In the genomic region with DNA sequence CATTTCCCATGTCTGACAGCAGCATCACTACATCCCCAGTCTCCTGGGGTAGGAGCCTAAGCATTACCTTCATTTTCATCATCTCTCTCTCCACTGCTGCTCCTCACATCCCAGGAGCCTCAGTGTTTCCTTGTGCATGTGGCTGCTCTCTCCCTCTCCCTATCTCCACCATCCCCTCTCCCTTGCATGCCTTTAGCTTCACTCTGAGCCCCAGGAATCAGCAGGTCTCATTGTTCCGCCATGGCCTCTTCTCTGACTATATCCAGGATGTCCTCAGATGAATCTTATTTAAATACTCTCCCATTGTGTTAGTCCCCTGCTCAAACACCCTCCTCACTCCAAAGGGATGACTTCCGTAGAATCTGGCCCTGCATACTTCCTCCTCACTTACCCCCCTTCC, we compare ENCODE assay signal across 2 cellular contexts.
TF ChIP-seq lines count a peak whose summit lies in the region.

No MANE protein-coding gene starts in this region.

TF ChIP-seq in IMR-90, 13 proteins besides CTCF, POLR2A, EP300 and RAD21:
- TF ChIP-seq NFE2L2 (IDR thresholded peaks at IDR 0.05; ENCODE audit: low read depth, low read length), result no peak
- TF ChIP-seq RCOR1 (IDR thresholded peaks at IDR 0.05; ENCODE audit: insufficient replicate concordance, low read length), result no peak
- no peak for TF ChIP-seq CHD1 (IDR thresholded peaks at IDR 0.05; ENCODE audit: low read depth, low read length)

TF ChIP-seq in H1, 55 proteins besides CTCF, POLR2A, EP300 and RAD21:
- TF ChIP-seq RBBP5 (IDR thresholded peaks at IDR 0.05; ENCODE audit: borderline replicate concordance, low read depth, low read length) (no peak), GTF2F1 (IDR thresholded peaks at IDR 0.05; ENCODE audit: borderline replicate concordance, low read depth, low read length) (no peak), CTBP2 (IDR thresholded peaks at IDR 0.05; ENCODE audit: borderline replicate concordance, insufficient read depth, insufficient read length, low read length) (no peak), CBX5 (IDR thresholded peaks at IDR 0.05; ENCODE audit: low read depth, low read length) (no peak), SP4 (IDR thresholded peaks at IDR 0.05; ENCODE audit: low read length) (no peak), MAFK (IDR thresholded peaks at IDR 0.05; ENCODE audit: low read depth, low read length) (no peak), FOSL1 (IDR thresholded peaks at IDR 0.05; ENCODE audit: insufficient read depth, low read depth, low read length) (no peak), EZH2 (IDR thresholded peaks at IDR 0.05; ENCODE audit: low read depth, low read length, severe bottlenecking) (no peak)
- TF ChIP-seq, protein P1, sequence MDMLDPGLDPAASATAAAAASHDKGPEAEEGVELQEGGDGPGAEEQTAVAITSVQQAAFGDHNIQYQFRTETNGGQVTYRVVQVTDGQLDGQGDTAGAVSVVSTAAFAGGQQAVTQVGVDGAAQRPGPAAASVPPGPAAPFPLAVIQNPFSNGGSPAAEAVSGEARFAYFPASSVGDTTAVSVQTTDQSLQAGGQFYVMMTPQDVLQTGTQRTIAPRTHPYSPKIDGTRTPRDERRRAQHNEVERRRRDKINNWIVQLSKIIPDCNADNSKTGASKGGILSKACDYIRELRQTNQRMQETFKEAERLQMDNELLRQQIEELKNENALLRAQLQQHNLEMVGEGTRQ (IDR thresholded peaks at IDR 0.05; ENCODE audit: low read length), result no peak
- TF ChIP-seq, protein P2, sequence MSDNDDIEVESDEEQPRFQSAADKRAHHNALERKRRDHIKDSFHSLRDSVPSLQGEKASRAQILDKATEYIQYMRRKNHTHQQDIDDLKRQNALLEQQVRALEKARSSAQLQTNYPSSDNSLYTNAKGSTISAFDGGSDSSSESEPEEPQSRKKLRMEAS (IDR thresholded peaks at IDR 0.05), result no peak
